In genomic region chr5:161009194-161009593, GRCh38 we compare ENCODE assay signal across 1 cellular context.
TF ChIP-seq lines count a peak whose summit lies in the region.

No MANE protein-coding gene starts in this region.

TF ChIP-seq in GM23338, 12 proteins besides CTCF, POLR2A, EP300 and RAD21 (continued from another document):
- TF ChIP-seq, protein P1, sequence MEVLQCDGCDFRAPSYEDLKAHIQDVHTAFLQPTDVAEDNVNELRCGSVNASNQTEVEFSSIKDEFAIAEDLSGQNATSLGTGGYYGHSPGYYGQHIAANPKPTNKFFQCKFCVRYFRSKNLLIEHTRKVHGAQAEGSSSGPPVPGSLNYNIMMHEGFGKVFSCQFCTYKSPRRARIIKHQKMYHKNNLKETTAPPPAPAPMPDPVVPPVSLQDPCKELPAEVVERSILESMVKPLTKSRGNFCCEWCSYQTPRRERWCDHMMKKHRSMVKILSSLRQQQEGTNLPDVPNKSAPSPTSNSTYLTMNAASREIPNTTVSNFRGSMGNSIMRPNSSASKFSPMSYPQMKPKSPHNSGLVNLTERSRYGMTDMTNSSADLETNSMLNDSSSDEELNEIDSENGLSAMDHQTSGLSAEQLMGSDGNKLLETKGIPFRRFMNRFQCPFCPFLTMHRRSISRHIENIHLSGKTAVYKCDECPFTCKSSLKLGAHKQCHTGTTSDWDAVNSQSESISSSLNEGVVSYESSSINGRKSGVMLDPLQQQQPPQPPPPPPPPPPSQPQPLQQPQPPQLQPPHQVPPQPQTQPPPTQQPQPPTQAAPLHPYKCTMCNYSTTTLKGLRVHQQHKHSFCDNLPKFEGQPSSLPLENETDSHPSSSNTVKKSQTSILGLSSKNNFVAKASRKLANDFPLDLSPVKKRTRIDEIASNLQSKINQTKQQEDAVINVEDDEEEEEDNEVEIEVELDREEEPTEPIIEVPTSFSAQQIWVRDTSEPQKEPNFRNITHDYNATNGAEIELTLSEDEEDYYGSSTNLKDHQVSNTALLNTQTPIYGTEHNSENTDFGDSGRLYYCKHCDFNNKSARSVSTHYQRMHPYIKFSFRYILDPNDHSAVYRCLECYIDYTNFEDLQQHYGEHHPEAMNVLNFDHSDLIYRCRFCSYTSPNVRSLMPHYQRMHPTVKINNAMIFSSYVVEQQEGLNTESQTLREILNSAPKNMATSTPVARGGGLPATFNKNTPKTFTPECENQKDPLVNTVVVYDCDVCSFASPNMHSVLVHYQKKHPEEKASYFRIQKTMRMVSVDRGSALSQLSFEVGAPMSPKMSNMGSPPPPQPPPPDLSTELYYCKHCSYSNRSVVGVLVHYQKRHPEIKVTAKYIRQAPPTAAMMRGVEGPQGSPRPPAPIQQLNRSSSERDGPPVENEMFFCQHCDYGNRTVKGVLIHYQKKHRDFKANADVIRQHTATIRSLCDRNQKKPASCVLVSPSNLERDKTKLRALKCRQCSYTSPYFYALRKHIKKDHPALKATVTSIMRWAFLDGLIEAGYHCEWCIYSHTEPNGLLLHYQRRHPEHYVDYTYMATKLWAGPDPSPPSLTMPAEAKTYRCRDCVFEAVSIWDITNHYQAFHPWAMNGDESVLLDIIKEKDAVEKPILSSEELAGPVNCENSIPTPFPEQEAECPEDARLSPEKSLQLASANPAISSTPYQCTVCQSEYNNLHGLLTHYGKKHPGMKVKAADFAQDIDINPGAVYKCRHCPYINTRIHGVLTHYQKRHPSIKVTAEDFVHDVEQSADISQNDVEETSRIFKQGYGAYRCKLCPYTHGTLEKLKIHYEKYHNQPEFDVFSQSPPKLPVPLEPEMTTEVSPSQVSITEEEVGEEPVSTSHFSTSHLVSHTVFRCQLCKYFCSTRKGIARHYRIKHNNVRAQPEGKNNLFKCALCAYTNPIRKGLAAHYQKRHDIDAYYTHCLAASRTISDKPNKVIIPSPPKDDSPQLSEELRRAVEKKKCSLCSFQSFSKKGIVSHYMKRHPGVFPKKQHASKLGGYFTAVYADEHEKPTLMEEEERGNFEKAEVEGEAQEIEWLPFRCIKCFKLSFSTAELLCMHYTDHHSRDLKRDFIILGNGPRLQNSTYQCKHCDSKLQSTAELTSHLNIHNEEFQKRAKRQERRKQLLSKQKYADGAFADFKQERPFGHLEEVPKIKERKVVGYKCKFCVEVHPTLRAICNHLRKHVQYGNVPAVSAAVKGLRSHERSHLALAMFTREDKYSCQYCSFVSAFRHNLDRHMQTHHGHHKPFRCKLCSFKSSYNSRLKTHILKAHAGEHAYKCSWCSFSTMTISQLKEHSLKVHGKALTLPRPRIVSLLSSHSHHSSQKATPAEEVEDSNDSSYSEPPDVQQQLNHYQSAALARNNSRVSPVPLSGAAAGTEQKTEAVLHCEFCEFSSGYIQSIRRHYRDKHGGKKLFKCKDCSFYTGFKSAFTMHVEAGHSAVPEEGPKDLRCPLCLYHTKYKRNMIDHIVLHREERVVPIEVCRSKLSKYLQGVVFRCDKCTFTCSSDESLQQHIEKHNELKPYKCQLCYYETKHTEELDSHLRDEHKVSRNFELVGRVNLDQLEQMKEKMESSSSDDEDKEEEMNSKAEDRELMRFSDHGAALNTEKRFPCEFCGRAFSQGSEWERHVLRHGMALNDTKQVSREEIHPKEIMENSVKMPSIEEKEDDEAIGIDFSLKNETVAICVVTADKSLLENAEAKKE (CRISPR knock-in tag; IDR thresholded peaks at IDR 0.05): no peak
